Comparison of ENCODE assay signal across 16 cellular contexts in genomic region chr11:74612877-74613276, GRCh38. TPM values are rescaled to one million over a fixed set of nuclear protein-coding genes. Genes with fewer than 3 reads are reported as not detected.
DNase-seq lines count a peak whose midpoint lies in the region; ATAC-seq and TF ChIP-seq lines count a peak whose summit lies in the region.
"Had no signal": no experiment of that assay in that cellular context is flagged by ENCODE, and none has a peak within 500 bp of the region (broad histone marks: within the 10 kb centered on the region; RNA-seq: fewer than 3 reads in every experiment).

No MANE protein-coding gene starts in this region.

- peak overlapping the region in 1 of 2 experiments; percentile 1; a peak in 1 of 4 replicates for H4K8ac ChIP-seq in IMR-90 (ENCODE audit: low read depth in 2 of 2, low read length in 2 of 2)

- no peaks in the 10 kb centered on the region for H3K27me3 ChIP-seq in IMR-90 (ENCODE audit: control insufficient read depth, insufficient read depth, low read length)
- no peaks in the 10 kb centered on the region for H3K27me3 ChIP-seq in osteoblast (ENCODE audit: insufficient read depth, low read length)
- no peaks in the 10 kb centered on the region for H3K27me3 ChIP-seq in uterus

- peaks cover 7% of the 10 kb centered on the region; the same call in 1 of the 2 replicates for H3K36me3 ChIP-seq in IMR-90 (ENCODE audit: control insufficient read depth, insufficient read depth, low read length)
- H3K36me3 ChIP-seq in osteoblast (ENCODE audit: insufficient read depth, low read length), result peaks cover 16% of the 10 kb centered on the region
- H3K36me3 ChIP-seq in uterus, result no peaks in the 10 kb centered on the region

- H3K14ac ChIP-seq in IMR-90 (replicated peaks; ENCODE audit: low read depth, low read length), result no peak overlapping the region

- no peak overlapping the region for H3K9ac ChIP-seq in IMR-90 (ENCODE audit: low read depth, low read length)

- peaks cover 43% of the 10 kb centered on the region for H3K36me3 Mint-ChIP-seq in activated CD4-positive, alpha-beta T cell treated with anti-CD3 and anti-CD28 coated beads for 36 hours (ENCODE audit: low read depth)

- H2BK15ac ChIP-seq in IMR-90 (ENCODE audit: low read depth, low read length), result no peak overlapping the region

- H3K23ac ChIP-seq in IMR-90 (ENCODE audit: low read depth, low read length), result peak overlapping the region; percentile 0; the same call in 1 of the 2 replicates

- 0 out of 2 replicates have a peak overlapping the region, but pooled peaks have one; percentile 0 for H4K91ac ChIP-seq in IMR-90 (ENCODE audit: insufficient read depth, low read depth, low read length)

- H3K79me1 ChIP-seq in IMR-90 (ENCODE audit: low read depth in 1 of 2, low read length in 2 of 2), result peaks cover 6 to 15% of the 10 kb centered on the region in 2 experiments; a peak in 3 of 4 replicates

- no TSS peak for BruUV-seq in IMR-90 (replicated peaks; lab: Mats Ljungman, UMichigan)

- H3K79me2 ChIP-seq in osteoblast (ENCODE audit: insufficient read depth, low read length), result peaks cover 4% of the 10 kb centered on the region

- dilution Hi-C loops in IMR-90 (cut with HindIII; ENCODE audit: low sequenced_read_pairs, unreplicated experiment), result loop anchor here (25.0 kb wide), 1 partner anchor 124 kb away; the partner anchor contains the start of genes CHRDL2 and RNF169

- peaks cover 2% of the 10 kb centered on the region for H3K4me1 Mint-ChIP-seq in activated CD4-positive, alpha-beta T cell treated with anti-CD3 and anti-CD28 coated beads for 36 hours

- H2AFZ ChIP-seq in IMR-90 (replicated peaks; ENCODE audit: low read length, poor library complexity) (no peak overlapping the region), osteoblast (ENCODE audit: low read length) (peak overlapping the region; percentile 18)

- H3K9me1 ChIP-seq in IMR-90 (ENCODE audit: insufficient read depth, low read length), result 0 out of 2 replicates have a peak, but pooled peaks cover 2% of the 10 kb centered on the region

- H3K27ac Mint-ChIP-seq in activated CD4-positive, alpha-beta T cell treated with anti-CD3 and anti-CD28 coated beads for 36 hours, result no peak overlapping the region

- no peak overlapping the region for H3K4me3 Mint-ChIP-seq in activated CD4-positive, alpha-beta T cell treated with anti-CD3 and anti-CD28 coated beads for 36 hours

- H3K4me2 ChIP-seq in IMR-90 (ENCODE audit: low read depth, low read length) (no peak overlapping the region), osteoblast (ENCODE audit: insufficient read depth, low read length) (no peak overlapping the region)

- H3K18ac ChIP-seq in IMR-90 (ENCODE audit: low read depth, low read length), result peak overlapping the region; percentile 97; the same call in 1 of the 2 replicates

- H4K5ac ChIP-seq in IMR-90 (ENCODE audit: low read depth, low read length), result peak overlapping the region; percentile 78; the same call in 1 of the 2 replicates

- in situ Hi-C loops in IMR-90 (cut with MboI; ENCODE audit: low sequenced_read_pairs), result loop anchor here (5.0 to 25.0 kb wide), 2 partner anchors 114 to 249 kb away; no protein-coding TSS in a partner anchor

- POLR2A ChIA-PET in IMR-90 (lab: Charles Lee; ENCODE audit: unreplicated experiment), result no interaction called here
- POLR2A ChIA-PET in activated CD4-positive, alpha-beta T cell treated with anti-CD3 and anti-CD28 coated beads for 36 hours (lab: Charles Lee), result no interaction called here

- H3K56ac ChIP-seq in IMR-90 (ENCODE audit: extremely low read depth, insufficient read depth, low read length), result no peak overlapping the region

- H3K9me3 ChIP-seq in IMR-90 (ENCODE audit: control insufficient read depth, insufficient read depth, low read length), result no peaks in the 10 kb centered on the region
- H3K9me3 ChIP-seq in osteoblast (ENCODE audit: low read depth, low read length), result no peaks in the 10 kb centered on the region
- no peaks in the 10 kb centered on the region for H3K9me3 ChIP-seq in uterus

- no peak for TF ChIP-seq RAD21 in IMR-90 (IDR thresholded peaks at IDR 0.05; ENCODE audit: low read length)

- TF ChIP-seq CTCF in IMR-90 (conservative IDR thresholded peaks at IDR 0.05; ENCODE audit: low read depth, low read length) (no peak), osteoblast (IDR thresholded peaks at IDR 0.05; ENCODE audit: extremely low read depth, low read depth, low read length) (no peak), uterus (IDR thresholded peaks at IDR 0.05) (no peak)

- CTCF ChIA-PET in IMR-90 (lab: Yijun Ruan, JAX), result no interaction called here
- CTCF ChIA-PET in activated CD4-positive, alpha-beta T cell treated with anti-CD3 and anti-CD28 coated beads for 36 hours (lab: Charles Lee), result no interaction called here

- peak overlapping the region; percentile 3; the same call in 1 of the 2 replicates for H3K4ac ChIP-seq in IMR-90 (ENCODE audit: low read depth, low read length)

- H3K27ac ChIP-seq in IMR-90 (ENCODE audit: insufficient read depth, low read length) (no peak overlapping the region), osteoblast (ENCODE audit: low read depth, low read length) (peak overlapping the region; percentile 83), uterus (peak overlapping the region; percentile 70 to 90)

- TF ChIP-seq POLR2A in IMR-90 (IDR thresholded peaks at IDR 0.05; ENCODE audit: low read depth, low read length), result no peak
- no peak for TF ChIP-seq POLR2A in uterus (IDR thresholded peaks at IDR 0.05)

- intact Hi-C loops in IMR-90 (cut with micrococcal nuclease), result loop anchor here (10.0 kb wide), 1 partner anchor 262 kb away; no protein-coding TSS in a partner anchor
- intact Hi-C loops in uterus (cut with DNase I; ENCODE audit: low total_unique reads), result loop anchor here (10.0 kb wide), 1 partner anchor 102 kb away; no protein-coding TSS in a partner anchor
- intact Hi-C loops in activated CD4-positive, alpha-beta T cell treated with anti-CD3 and anti-CD28 coated beads for 36 hours (cut with DNase I, micrococcal nuclease), result no loop called here

- peaks cover 8% of the 10 kb centered on the region for H3K4me1 ChIP-seq in IMR-90 (ENCODE audit: control insufficient read depth, insufficient read depth, low read length)
- peaks cover 26% of the 10 kb centered on the region for H3K4me1 ChIP-seq in osteoblast (ENCODE audit: insufficient read depth, low read length)
- peaks cover 0 to 13% of the 10 kb centered on the region in 2 donors for H3K4me1 ChIP-seq in uterus

- 89% methylated on average over 1 of the region's 3 CpGs; no CpG with 5 or more reads in 1 of the 2 experiments for WGBS in IMR-90 (ENCODE audit: extremely low coverage in 2 of 2, insufficient read length in 1 of 2), 2 experiments

- no peaks in the 10 kb centered on the region for H3K9me3 Mint-ChIP-seq in activated CD4-positive, alpha-beta T cell treated with anti-CD3 and anti-CD28 coated beads for 36 hours (ENCODE audit: low read depth)

- no peak overlapping the region for H2AK5ac ChIP-seq in IMR-90 (ENCODE audit: low read depth, low read length)

- H2BK120ac ChIP-seq in IMR-90 (ENCODE audit: low read depth, low read length), result peak overlapping the region; percentile 21; the same call in 1 of the 2 replicates

- no peak overlapping the region for H2AK9ac ChIP-seq in IMR-90 (replicated peaks; ENCODE audit: low read depth, low read length, poor library complexity)

- DNase-seq in IMR-90, result peak; percentile 50
- peak; percentile 31 for DNase-seq in fibroblast of peridontal ligament (ENCODE audit: extremely low read depth)
- no peak for DNase-seq in osteoblast (ENCODE audit: insufficient read length, low spot score, missing footprints)
- no peak for DNase-seq in uterus
- DNase-seq in NCI-H1694 treated with DMSO at 0.1 percent for 48 hours (lab: John Stamatoyannopoulos, UW), result no peak
- no peak for DNase-seq in activated CD4-positive, alpha-beta T cell treated with anti-CD3 and anti-CD28 coated beads for 36 hours
- DNase-seq in NCI-H1105 treated with DMSO at 0.1 percent for 48 hours (lab: John Stamatoyannopoulos, UW), result no peak
- no peak for DNase-seq in putamen (ENCODE audit: low spot score)
- DNase-seq: C1 segment of cervical spinal cord, H7, Kasumi-1, NCI-H1417 treated with DMSO at 0.1 percent for 48 hours, NCI-H2081, NCI-H524, OCI-M1, RPMI8226 had no signal

- no peaks in the 10 kb centered on the region for H3K27me3 Mint-ChIP-seq in activated CD4-positive, alpha-beta T cell treated with anti-CD3 and anti-CD28 coated beads for 36 hours

- no peaks in the 10 kb centered on the region for H4K20me1 ChIP-seq in IMR-90 (ENCODE audit: insufficient read depth, low read length)
- H4K20me1 ChIP-seq in osteoblast (ENCODE audit: insufficient read depth, low read length), result no peaks in the 10 kb centered on the region

- H2BK20ac ChIP-seq in IMR-90 (ENCODE audit: low read depth, low read length), result 0 out of 2 replicates have a peak overlapping the region, but pooled peaks have one; percentile 15

- H2BK5ac ChIP-seq in IMR-90 (ENCODE audit: low read depth, low read length, poor library complexity, severe bottlenecking), result peak overlapping the region; percentile 96

- no peak overlapping the region for H3K4me3 ChIP-seq in IMR-90 (ENCODE audit: insufficient read depth, low read depth, low read length)
- H3K4me3 ChIP-seq in osteoblast (ENCODE audit: insufficient read depth, low read length), result no peak overlapping the region
- H3K4me3 ChIP-seq in uterus, result no peak overlapping the region

- ATAC-seq in IMR-90 (ENCODE audit: low read depth), result peak; percentile 52
- ATAC-seq in activated CD4-positive, alpha-beta T cell treated with anti-CD3 and anti-CD28 coated beads for 36 hours, result no peak

TF ChIP-seq in IMR-90, 13 proteins besides CTCF, POLR2A, EP300 and RAD21 (continues in another document):
- TF ChIP-seq BHLHE40 (IDR thresholded peaks at IDR 0.05; ENCODE audit: low read depth, low read length), result no peak
- TF ChIP-seq CEBPB (IDR thresholded peaks at IDR 0.05; ENCODE audit: low read depth, low read length), result no peak
- TF ChIP-seq MAFK (IDR thresholded peaks at IDR 0.05; ENCODE audit: low read depth, low read length), result no peak
- TF ChIP-seq MAZ (IDR thresholded peaks at IDR 0.05; ENCODE audit: borderline replicate concordance, low read depth, low read length), result no peak
- no peak for TF ChIP-seq SMC3 (IDR thresholded peaks at IDR 0.05; ENCODE audit: low read depth, low read length)
- no peak for TF ChIP-seq NFE2L2 (IDR thresholded peaks at IDR 0.05; ENCODE audit: low read depth, low read length)

RNA-seq across cellular contexts. Expression of gene POLD3, which starts 20.5 kb away (rescaled TPM):
- total RNA-seq in IMR-90 (2012; rRNA removed) (9.1 and 10.6 TPM in 2 replicates), osteoblast (12.3 and 12.7 TPM in 2 replicates), uterus (10 to 100 TPM; 10.3 to 32.1 (median 21.3) TPM)
- polyA plus RNA-seq in IMR-90 (2012; rRNA removed), result 8.2 and 9.2 TPM in 2 replicates
- polyA plus RNA-seq in IMR-90 (2012; cell fraction: cytosol; rRNA removed), result 2.0 and 2.2 TPM in 2 replicates
- polyA plus RNA-seq in IMR-90 (2012; cell fraction: nucleus; rRNA removed; ENCODE audit: low replicate concordance), result 2.6 and 12.8 TPM in 2 replicates
- total RNA-seq in activated CD4-positive, alpha-beta T cell treated with anti-CD3 and anti-CD28 coated beads for 36 hours, result 10 to 100 TPM; 70.0 to 79.8 TPM

Comparison
In these comparisons a context has a peak if more than half of its experiments do, and no peak if none do; other contexts are left out.
1. DNase-seq: peak in IMR-90 (single experiment) and fibroblast of peridontal ligament (single experiment); none in osteoblast (single experiment), uterus (0 of 2), NCI-H1694 treated with DMSO at 0.1 percent for 48 hours (single experiment), activated CD4-positive, alpha-beta T cell treated with anti-CD3 and anti-CD28 coated beads for 36 hours (single experiment), NCI-H1105 treated with DMSO at 0.1 percent for 48 hours (single experiment) and putamen (single experiment).
2. intact Hi-C loops: an anchor here in IMR-90 (10.0 kb wide) and uterus (10.0 kb wide); none called in activated CD4-positive, alpha-beta T cell treated with anti-CD3 and anti-CD28 coated beads for 36 hours.